ENCODE assay signal across 9 cellular contexts in genomic region chr5:73437126-73438047, GRCh38. TPM values are rescaled to one million over a fixed set of nuclear protein-coding genes. Genes with fewer than 3 reads are reported as not detected.
DNase-seq lines count a peak whose midpoint lies in the region; ATAC-seq and TF ChIP-seq lines count a peak whose summit lies in the region.
"Had no signal": no experiment of that assay in that cellular context is flagged by ENCODE, and none has a peak within 500 bp of the region (broad histone marks: within the 10 kb centered on the region; RNA-seq: fewer than 3 reads in every experiment).

No MANE protein-coding gene starts in this region.

- no peak overlapping the region for H3K27ac Mint-ChIP-seq in mesothelial cell of epicardium
- H3K27ac Mint-ChIP-seq: T-helper 1 cell treated with Interleukin-12 subunit alpha and Interleukin-12 subunit beta and Interleukin-4 antibody, amounts not matched to agents 30 μg/mL and 1 μg/mL, for 36 hours had no signal

- 0 out of 3 replicates have a peak, but pooled peaks have one; percentile 16 for TF ChIP-seq CTCF in GM12872 (IDR thresholded peaks at IDR 0.05; ENCODE audit: insufficient read depth, low read depth, low read length)
- TF ChIP-seq CTCF in mesothelial cell of epicardium (IDR thresholded peaks at IDR 0.05; ENCODE audit: unreplicated experiment): no peak

- peaks cover 6% of the 10 kb centered on the region for H3K4me1 Mint-ChIP-seq in mesothelial cell of epicardium

- ATAC-seq in HG03432 (IDR thresholded peaks at IDR 0.05; ENCODE audit: unreplicated experiment): no peak
- no peak for ATAC-seq in GM19351 (IDR thresholded peaks at IDR 0.05; ENCODE audit: unreplicated experiment)
- no peak for ATAC-seq in HG02973 (IDR thresholded peaks at IDR 0.05; ENCODE audit: unreplicated experiment)

- peak overlapping the region; percentile 46 for H3K4me3 Mint-ChIP-seq in mesothelial cell of epicardium
- H3K4me3 Mint-ChIP-seq: T-helper 1 cell treated with Interleukin-12 subunit alpha and Interleukin-12 subunit beta and Interleukin-4 antibody, amounts not matched to agents 30 μg/mL and 1 μg/mL, for 36 hours had no signal

- no peaks in the 10 kb centered on the region for H3K36me3 Mint-ChIP-seq in mesothelial cell of epicardium

- H3K9me3 Mint-ChIP-seq in mesothelial cell of epicardium: no peaks in the 10 kb centered on the region

- peaks cover 95% of the 10 kb centered on the region for H3K27me3 Mint-ChIP-seq in mesothelial cell of epicardium (ENCODE audit: low read depth)

- DNase-seq in NCI-H226: peak; percentile 14
- peak; percentile 33 for DNase-seq in dermis blood vessel endothelial cell
- peak in 1 of 2 experiments; percentile 60 for DNase-seq in mesothelial cell of epicardium (ENCODE audit: low spot score in 2 of 2, unreplicated experiment in 2 of 2)
- no peak for DNase-seq in activated gamma-delta T cell (lab: John Stamatoyannopoulos, UW)

RNA-seq across cellular contexts. Expression of gene FOXD1, which starts 11.2 kb away (rescaled TPM):
- 0.05 and 0.17 TPM in 2 replicates for total RNA-seq in dermis blood vessel endothelial cell
- total RNA-seq in mesothelial cell of epicardium: 0.09 TPM in 1 of 3 replicates, not detected in the others
